1 cellular context compared by ENCODE assay signal in genomic region chr9:3873818-3874217, GRCh38.
TF ChIP-seq lines count a peak whose summit lies in the region.

No MANE protein-coding gene starts in this region.

TF ChIP-seq in IMR-90, 13 proteins besides CTCF, POLR2A, EP300 and RAD21 (continued from another document):
- TF ChIP-seq ELK1 (IDR thresholded peaks at IDR 0.05; ENCODE audit: borderline replicate concordance, low read depth, low read length) (no peak), NFE2L2 (IDR thresholded peaks at IDR 0.05; ENCODE audit: low read depth, low read length) (no peak)
